ENCODE assay signal across 8 cellular contexts in genomic region chr7:134992626-134993179, GRCh38. TPM values are rescaled to one million over a fixed set of nuclear protein-coding genes. Genes with fewer than 3 reads are reported as not detected.
A peak's percentile ranks its signal among the peaks of the same experiment; 100 is the strongest.
DNase-seq lines count a peak whose midpoint lies in the region; ATAC-seq and TF ChIP-seq lines count a peak whose summit lies in the region.

No MANE protein-coding gene starts in this region.

- H3K4me3 Mint-ChIP-seq in T-helper 17 cell: no peak overlapping the region

- intact Hi-C loops in adrenal gland (cut with DNase I): loop anchor here in 1 of 2 donors (10.0 kb wide), 1 partner anchor 172 kb away; no protein-coding TSS in a partner anchor

- peaks cover 0 to 15% of the 10 kb centered on the region in 2 donors for H3K4me1 ChIP-seq in adrenal gland (replicated peaks in 1 of 2)

- TF ChIP-seq CTCF in adrenal gland (IDR thresholded peaks at IDR 0.05): no peak

- peak overlapping the region in 1 of 5 donors; percentile 72 for H3K27ac ChIP-seq in adrenal gland

- no peaks in the 10 kb centered on the region for H3K9me3 ChIP-seq in T-helper 17 cell (ENCODE audit: control insufficient read depth, low read length, poor library complexity, severe bottlenecking)
- no peaks in the 10 kb centered on the region for H3K9me3 ChIP-seq in adrenal gland (replicated peaks in 1 of 3)

- H3K27me3 Mint-ChIP-seq in T-helper 17 cell: no peaks in the 10 kb centered on the region

- H3K4me1 Mint-ChIP-seq in T-helper 17 cell: peaks cover 30% of the 10 kb centered on the region

- H3K36me3 ChIP-seq in adrenal gland (replicated peaks in 1 of 2): no peaks in the 10 kb centered on the region

- ATAC-seq in GM18508 (IDR thresholded peaks at IDR 0.05; ENCODE audit: insufficient read depth, unreplicated experiment) (peak; percentile 62), GM21786 (IDR thresholded peaks at IDR 0.05; ENCODE audit: unreplicated experiment) (peak; percentile 66), T-helper 17 cell (peak; percentile 48), left lobe of liver (peak; percentile 43)

- WGBS in adrenal gland, 4 donors: 69 to 81% (median 75%) methylated on average over 6 of the region's 6 CpGs

- no peak overlapping the region for H3K4me3 ChIP-seq in adrenal gland

- peaks cover 4% of the 10 kb centered on the region for H3K36me3 Mint-ChIP-seq in T-helper 17 cell (ENCODE audit: low read depth)

- H3K27ac Mint-ChIP-seq in T-helper 17 cell: peak overlapping the region; percentile 69

- no peak for TF ChIP-seq POLR2A in adrenal gland (IDR thresholded peaks at IDR 0.05)

- no peak for DNase-seq in T-helper 17 cell
- DNase-seq in left lobe of liver (ENCODE audit: low spot score): no peak
- no peak for DNase-seq in HuH-7 (ENCODE audit: low spot score)
- DNase-seq in GF-D8 (lab: John Stamatoyannopoulos, UW): no peak
- DNase-seq in adrenal gland: no peak
- no peak for DNase-seq in NOMO-1 (lab: John Stamatoyannopoulos, UW; ENCODE audit: unreplicated experiment in 2 of 2)

- no peaks in the 10 kb centered on the region for H3K27me3 ChIP-seq in adrenal gland

RNA-seq across cellular contexts. Expression of gene AGBL3, which starts 6.4 kb away (rescaled TPM):
- total RNA-seq in T-helper 17 cell: 1 to 10 TPM; 2.1 to 2.4 TPM
- 2.1 TPM for total RNA-seq in left lobe of liver
- total RNA-seq in adrenal gland: 1 to 10 TPM in 6 of 8 donors, under 1 TPM in 2; 0.28 to 7.3 (median 1.9) TPM
- 1 to 10 TPM in 2 of 3 donors, under 1 TPM in 1; 0.97 to 2.0 (median 1.2) TPM for polyA plus RNA-seq in adrenal gland
